Comparison of ENCODE assay signal across 8 cellular contexts in genomic region chr3:101725890-101726275, GRCh38. TPM values are rescaled to one million over a fixed set of nuclear protein-coding genes. Genes with fewer than 3 reads are reported as not detected.
DNase-seq lines count a peak whose midpoint lies in the region; ATAC-seq and TF ChIP-seq lines count a peak whose summit lies in the region.

No MANE protein-coding gene starts in this region.

- H3K9ac ChIP-seq in HUES48 (ENCODE audit: low read depth, low read length) (no peak overlapping the region), mucosa of stomach (ENCODE audit: low read length) (peak overlapping the region; percentile 93)

- peak overlapping the region; percentile 83 for H2AFZ ChIP-seq in ACC112 (ENCODE audit: low read length, unreplicated experiment)

- H3K4me1 ChIP-seq in ACC112 (ENCODE audit: control insufficient read depth, insufficient read depth, low read length, unreplicated experiment) (peaks cover 8% of the 10 kb centered on the region), HUES48 (ENCODE audit: control insufficient read depth, insufficient read depth, low read length) (peaks cover 12% of the 10 kb centered on the region), breast epithelium (no peaks in the 10 kb centered on the region), mucosa of stomach (ENCODE audit: control insufficient read depth, insufficient read depth, low read length) (no peaks in the 10 kb centered on the region)

- H3K4me3 ChIP-seq in ACC112 (ENCODE audit: low read depth, low read length) (peak overlapping the region; percentile 82), HUES48 (ENCODE audit: low read depth, low read length) (peak overlapping the region; percentile 88), breast epithelium (peak overlapping the region in 2 of 3 donors; percentile 83 to 92), mucosa of stomach (ENCODE audit: low read length) (no peak overlapping the region)

- H3K79me2 ChIP-seq in ACC112 (ENCODE audit: control insufficient read depth, insufficient read depth, low read length, unreplicated experiment): peaks cover 19% of the 10 kb centered on the region

- no peak for TF ChIP-seq CTCF in breast epithelium (IDR thresholded peaks at IDR 0.05)

- TF ChIP-seq POLR2A in breast epithelium (IDR thresholded peaks at IDR 0.05): no peak

- H3K27me3 ChIP-seq in ACC112 (ENCODE audit: insufficient read depth, low read length): no peaks in the 10 kb centered on the region
- no peaks in the 10 kb centered on the region for H3K27me3 ChIP-seq in HUES48 (ENCODE audit: control insufficient read depth, insufficient read depth, low read length)
- H3K27me3 ChIP-seq in breast epithelium: no peaks in the 10 kb centered on the region
- no peaks in the 10 kb centered on the region for H3K27me3 ChIP-seq in mucosa of stomach (ENCODE audit: control insufficient read depth, insufficient read depth, low read length)

- H3K36me3 ChIP-seq in ACC112 (ENCODE audit: insufficient read depth, low read length): 0 out of 2 replicates have a peak, but pooled peaks cover 6% of the 10 kb centered on the region
- peaks cover 44% of the 10 kb centered on the region for H3K36me3 ChIP-seq in HUES48 (ENCODE audit: control insufficient read depth, insufficient read depth, low read length)
- H3K36me3 ChIP-seq in breast epithelium: no peaks in the 10 kb centered on the region
- no peaks in the 10 kb centered on the region for H3K36me3 ChIP-seq in mucosa of stomach (ENCODE audit: control insufficient read depth, insufficient read depth, low read length)

- no peak overlapping the region for H3K27ac ChIP-seq in ACC112 (ENCODE audit: low read depth, low read length)
- no peak overlapping the region for H3K27ac ChIP-seq in HUES48 (ENCODE audit: low read depth, low read length)
- H3K27ac ChIP-seq in breast epithelium: no peak overlapping the region

- DNase-seq in breast epithelium (ENCODE audit: low spot score in 2 of 2): no peak
- no peak for DNase-seq in DMS53 treated with DMSO at 0.1 percent for 48 hours (lab: John Stamatoyannopoulos, UW; ENCODE audit: unreplicated experiment)

- intact Hi-C loops in breast epithelium (cut with DNase I; ENCODE audit: low total_unique reads): no loop called here

- ATAC-seq in HG02642 (IDR thresholded peaks at IDR 0.05; ENCODE audit: poor library complexity, unreplicated experiment) (no peak), GM19455 (IDR thresholded peaks at IDR 0.05; ENCODE audit: unreplicated experiment) (no peak), GM21390 (IDR thresholded peaks at IDR 0.05; ENCODE audit: unreplicated experiment) (no peak)

- H3K9me3 ChIP-seq in HUES48 (ENCODE audit: control insufficient read depth, insufficient read depth, low read length) (no peaks in the 10 kb centered on the region), breast epithelium (no peaks in the 10 kb centered on the region), mucosa of stomach (ENCODE audit: control insufficient read depth, low read length) (no peaks in the 10 kb centered on the region)

RNA-seq across cellular contexts. Expression of gene CEP97, which starts 1.5 kb away (rescaled TPM):
- 10 to 100 TPM in 2 of 3 donors, 1 to 10 TPM in 1; 7.4 to 13.2 (median 12.1) TPM for total RNA-seq in breast epithelium

RNA-seq across cellular contexts. Expression of gene RPL24, which starts 39.4 kb away (rescaled TPM):
- 1,000 to 10,000 TPM; 1,294 to 2,381 (median 2,029) TPM for total RNA-seq in breast epithelium

RNA-seq across cellular contexts. Expression of gene ZBTB11, which starts 49.0 kb away (rescaled TPM):
- total RNA-seq in breast epithelium: 10 to 100 TPM; 23.4 to 38.2 (median 25.9) TPM

RNA-seq across cellular contexts. Expression of gene NXPE3, which starts 53.1 kb away (rescaled TPM):
- total RNA-seq in breast epithelium: 10 to 100 TPM in 2 of 3 donors, 1 to 10 TPM in 1; 7.7 to 21.6 (median 17.0) TPM
